ENCODE assay signal across 8 cellular contexts in the genomic region with DNA sequence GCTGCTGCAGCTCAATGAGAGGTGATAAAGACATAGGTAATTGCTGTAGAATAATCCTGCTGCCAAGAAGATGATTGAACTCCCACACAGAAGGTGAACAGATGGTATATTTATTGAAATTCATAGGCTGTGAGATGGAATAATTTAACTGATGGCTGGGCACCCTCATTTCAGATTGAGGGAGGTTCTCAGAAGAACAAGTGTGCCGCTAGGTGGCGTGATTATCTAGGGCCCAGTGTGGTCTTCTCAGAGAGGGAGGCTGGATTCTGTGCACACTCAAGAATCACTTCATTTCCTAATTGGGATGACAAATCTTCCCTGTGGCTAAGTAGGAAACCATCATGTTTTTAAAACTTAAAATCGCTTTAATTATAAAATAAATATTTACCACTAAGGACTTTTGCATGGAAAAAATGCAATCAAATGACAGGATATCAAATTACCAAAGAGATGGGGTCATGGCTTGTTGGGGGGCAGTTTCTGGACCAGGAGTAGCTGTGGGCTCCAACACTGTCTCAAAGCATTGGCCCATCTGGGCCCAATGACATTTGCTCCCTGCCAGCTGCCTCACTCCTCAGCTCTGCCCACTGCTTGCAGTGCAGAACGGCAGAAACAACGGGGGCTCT.
DNase-seq lines count a peak whose midpoint lies in the region; ATAC-seq and TF ChIP-seq lines count a peak whose summit lies in the region.

No MANE protein-coding gene starts in this region.

- DNase-seq in DMS 273 treated with DMSO at 0.1 percent for 48 hours (lab: John Stamatoyannopoulos, UW) (peak; percentile 88), HFF-Myc (ENCODE audit: extremely low read depth, low read depth) (peak; percentile 29), NCI-H2196 (lab: John Stamatoyannopoulos, UW; ENCODE audit: unreplicated experiment) (peak; percentile 67), dorsolateral prefrontal cortex (peak in 8 of 10 donors; percentile 50 to 75 (median 66)), midbrain (lab: John Stamatoyannopoulos, UW) (peak; percentile 44)
- DNase-seq in activated CD4-positive, alpha-beta T cell treated with anti-CD3 and anti-CD28 coated beads for 48 hours = peak; percentile 80
- peak; percentile 35 for DNase-seq in stimulated activated CD8-positive, alpha-beta memory T cell treated with anti-CD3 and anti-CD28 coated beads, Interleukin-7, amount 100 ng/mL, for 24 hours (ENCODE audit: low read depth)

- TF ChIP-seq CTCF in HFF-Myc (IDR thresholded peaks at IDR 0.05; ENCODE audit: low read depth, low read length, missing control alignments) = peak; percentile 82
- peak; percentile 43 to 77 (median 65) for TF ChIP-seq CTCF in dorsolateral prefrontal cortex (IDR thresholded peaks at IDR 0.05 in 54 of 56, conservative IDR thresholded peaks at IDR 0.05 in 2 of 56; ENCODE audit: low read depth in 1 of 56, partially characterized antibody in 56 of 56)

- H3K27ac ChIP-seq in dorsolateral prefrontal cortex = peak overlapping the region in 2 of 59 donors; percentile 2 to 42

- H3K4me3 ChIP-seq in HFF-Myc (replicated peaks; ENCODE audit: low read depth, low read length) (no peak overlapping the region), dorsolateral prefrontal cortex (no peak overlapping the region)

- intact Hi-C loops in dorsolateral prefrontal cortex (cut with DNase I) = loop anchor here in 1 of 2 donors (5.0 kb wide), 1 partner anchor 233 kb away; no protein-coding TSS in a partner anchor

- no peak for ATAC-seq in GM18520 (IDR thresholded peaks at IDR 0.05; ENCODE audit: unreplicated experiment)

- no peaks in the 10 kb centered on the region for H3K27me3 ChIP-seq in dorsolateral prefrontal cortex

Comparison
In these comparisons a context has a peak if more than half of its experiments do, and no peak if none do; other contexts are left out.
1. DNase-seq: peak in every context shown above with its lines; median percentile 88 in DMS 273 treated with DMSO at 0.1 percent for 48 hours; 80 in activated CD4-positive, alpha-beta T cell treated with anti-CD3 and anti-CD28 coated beads for 48 hours; 67 in NCI-H2196; 66 in dorsolateral prefrontal cortex; 44 in midbrain; 35 in stimulated activated CD8-positive, alpha-beta memory T cell treated with anti-CD3 and anti-CD28 coated beads, Interleukin-7, amount 100 ng/mL, for 24 hours; 29 in HFF-Myc.